11 cellular contexts compared by ENCODE assay signal in genomic region chr3:186946756-186947375, GRCh38. TPM values are rescaled to one million over a fixed set of nuclear protein-coding genes. Genes with fewer than 3 reads are reported as not detected.
DNase-seq lines count a peak whose midpoint lies in the region; ATAC-seq, FAIRE-seq and TF ChIP-seq lines count a peak whose summit lies in the region.
"Had no signal": no experiment of that assay in that cellular context is flagged by ENCODE, and none has a peak within 500 bp of the region (broad histone marks: within the 10 kb centered on the region; RNA-seq: fewer than 3 reads in every experiment).

No MANE protein-coding gene starts in this region.

- peaks cover 84% of the 10 kb centered on the region for H3K36me3 Mint-ChIP-seq in activated B cell treated with CpG ODN at 0.5 μM for 24 hours (ENCODE audit: low read depth)

- H3K27ac Mint-ChIP-seq in activated B cell treated with CpG ODN at 0.5 μM for 24 hours: peak overlapping the region; percentile 84

- 0 out of 2 replicates have a peak, but pooled peaks cover 5% of the 10 kb centered on the region for H4K20me1 ChIP-seq in DOHH2 (ENCODE audit: control insufficient read depth, insufficient read depth, low read depth, low read length)

- no peak for FAIRE-seq in D721Med (lab: Jason Lieb, UNC)

- H3K27me3 Mint-ChIP-seq in activated B cell treated with CpG ODN at 0.5 μM for 24 hours: no peaks in the 10 kb centered on the region

- H3K9me2 ChIP-seq in DOHH2 (replicated peaks; ENCODE audit: control insufficient read depth, low read length): no peaks in the 10 kb centered on the region

- peak overlapping the region; percentile 65 for H3K27ac ChIP-seq in DOHH2 (ENCODE audit: low read depth, low read length)
- H3K27ac ChIP-seq: brain microvascular endothelial cell had no signal

- peaks cover 80% of the 10 kb centered on the region for H3K36me3 ChIP-seq in DOHH2 (ENCODE audit: control insufficient read depth, low read length)
- H3K36me3 ChIP-seq: brain microvascular endothelial cell had no signal

- H3K4me2 ChIP-seq in DOHH2 (ENCODE audit: low read length): peak overlapping the region; percentile 64

- no peak for DNase-seq in activated B cell treated with CpG ODN at 0.5 μM for 24 hours
- no peak for DNase-seq in D721Med (ENCODE audit: insufficient read length, low spot score)
- no peak for DNase-seq in NCI-H1105 (lab: John Stamatoyannopoulos, UW)
- DNase-seq in NCI-H187 (lab: John Stamatoyannopoulos, UW): no peak
- no peak for DNase-seq in left colon
- DNase-seq: brain microvascular endothelial cell, NCI-H226 had no signal

- peaks cover 58% of the 10 kb centered on the region for H3K4me1 Mint-ChIP-seq in activated B cell treated with CpG ODN at 0.5 μM for 24 hours

- CTCF ChIA-PET in activated B cell treated with CpG ODN at 0.5 μM for 24 hours (lab: Charles Lee): interaction anchor here (0.8 to 1.6 kb wide), 4 partner anchors 12 to 193 kb away, joined by 3 read pairs; partner anchors contain the start of gene RPL39L

- H3K4me1 ChIP-seq in DOHH2 (ENCODE audit: control insufficient read depth, low read length): peaks cover 82% of the 10 kb centered on the region

- H3K27me3 ChIP-seq in DOHH2 (ENCODE audit: control insufficient read depth, low read length): no peaks in the 10 kb centered on the region
- H3K27me3 ChIP-seq: brain microvascular endothelial cell had no signal

- peak overlapping the region; percentile 45 for H3K4me3 Mint-ChIP-seq in activated B cell treated with CpG ODN at 0.5 μM for 24 hours

- POLR2A ChIA-PET in activated B cell treated with CpG ODN at 0.5 μM for 24 hours (lab: Charles Lee): interaction anchor here (0.7 to 3.0 kb wide), 8 partner anchors 13 to 1725 kb away, joined by 3 to 9 read pairs (median 6); partner anchors contain the start of gene EIF4A2

- H3K9me3 ChIP-seq in DOHH2 (ENCODE audit: control insufficient read depth, insufficient read depth, low read length): no peaks in the 10 kb centered on the region

- H3K9me3 Mint-ChIP-seq in activated B cell treated with CpG ODN at 0.5 μM for 24 hours: no peaks in the 10 kb centered on the region

- H3K79me2 ChIP-seq in DOHH2 (ENCODE audit: control insufficient read depth, low read length): peaks cover 89% of the 10 kb centered on the region

- TF ChIP-seq CTCF in DOHH2 (IDR thresholded peaks at IDR 0.05; ENCODE audit: low read depth, low read length, poor library complexity, severe bottlenecking) (no peak), activated B cell treated with CpG ODN at 0.5 μM for 24 hours (IDR thresholded peaks at IDR 0.05) (no peak), D721Med (IDR thresholded peaks at IDR 0.05; ENCODE audit: insufficient read depth, missing control alignments) (no peak)

- peak; percentile 92 for ATAC-seq in GM18907 (IDR thresholded peaks at IDR 0.05; ENCODE audit: unreplicated experiment)
- peak; percentile 92 for ATAC-seq in HG02852 (IDR thresholded peaks at IDR 0.05; ENCODE audit: unreplicated experiment)
- ATAC-seq in activated B cell treated with CpG ODN at 0.5 μM for 24 hours (ENCODE audit: low read depth): peak; percentile 72
- no peak for ATAC-seq in left colon
- ATAC-seq: SK-N-SH treated with all-trans-retinoic acid at 6 μM for 48 hours had no signal

- intact Hi-C loops in activated B cell treated with CpG ODN at 0.5 μM for 24 hours (cut with micrococcal nuclease): no loop called here
- intact Hi-C loops in left colon (cut with DNase I, micrococcal nuclease): no loop called here

- peaks cover 5% of the 10 kb centered on the region; the same call in 1 of the 2 replicates for H3F3A ChIP-seq in DOHH2 (ENCODE audit: control insufficient read depth, insufficient read depth)

- peak overlapping the region; percentile 53 for H3K4me3 ChIP-seq in DOHH2 (ENCODE audit: low read length)

RNA-seq across cellular contexts. Expression of gene ST6GAL1, which starts 16.5 kb away (rescaled TPM):
- total RNA-seq in activated B cell treated with CpG ODN at 0.5 μM for 24 hours (294 and 328 TPM in 2 replicates), left colon (10 to 100 TPM; 57.3 to 62.6 TPM)
